1 cellular context compared by ENCODE assay signal in the genomic region with DNA sequence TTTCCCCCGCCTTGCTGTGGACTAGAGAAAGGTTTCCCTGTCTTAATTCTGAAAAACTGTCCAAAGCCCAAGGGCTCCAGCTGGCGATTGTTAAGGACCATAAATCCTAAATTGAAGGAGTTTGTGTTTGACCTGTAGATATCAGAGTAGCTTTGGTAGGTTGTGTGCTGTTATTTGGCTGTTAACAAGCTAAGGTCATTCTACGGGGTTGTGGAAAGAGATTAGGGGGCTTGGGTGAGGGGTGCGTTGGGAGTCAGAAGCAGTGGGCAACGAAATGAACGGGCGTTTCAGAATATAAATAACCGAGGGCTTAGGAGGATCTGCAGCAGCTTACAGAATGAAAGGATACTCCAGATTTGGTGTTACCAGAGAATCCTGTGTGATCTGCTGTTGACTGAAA.
A peak's percentile ranks its signal among the peaks of the same experiment; 100 is the strongest.
TF ChIP-seq lines count a peak whose summit lies in the region.

No MANE protein-coding gene starts in this region.

TF ChIP-seq in K562, 482 proteins besides CTCF, POLR2A, EP300 and RAD21 (continued from another document and continues in another):
- TF ChIP-seq BRF2 (IDR thresholded peaks at IDR 0.05; ENCODE audit: borderline replicate concordance, insufficient read depth, insufficient read length) (no peak), SRSF9 (IDR thresholded peaks at IDR 0.05; ENCODE audit: borderline replicate concordance, low read depth, low read length) (no peak), PML (IDR thresholded peaks at IDR 0.05; ENCODE audit: low read length) (no peak), RBBP5 (IDR thresholded peaks at IDR 0.05; ENCODE audit: borderline replicate concordance, insufficient read depth, low read length, poor library complexity, severe bottlenecking) (no peak), RERE (CRISPR knock-in tag; IDR thresholded peaks at IDR 0.05; ENCODE audit: borderline replicate concordance) (no peak), TRIM24 (IDR thresholded peaks at IDR 0.05) (no peak), KLF16 (IDR thresholded peaks at IDR 0.05) (no peak), STAT5B (CRISPR knock-in tag; IDR thresholded peaks at IDR 0.05) (no peak), MLX (CRISPR knock-in tag; conservative IDR thresholded peaks at IDR 0.05) (no peak), ZBTB8A (IDR thresholded peaks at IDR 0.05; ENCODE audit: partially characterized antibody) (no peak), ZNF639 (CRISPR knock-in tag; conservative IDR thresholded peaks at IDR 0.05 in 1 of 2, IDR thresholded peaks at IDR 0.05 in 1 of 2) (peak in 1 of 2 experiments; percentile 18; a peak in 1 of 4 replicates), FOXK2 (conservative IDR thresholded peaks at IDR 0.05 in 1 of 2, IDR thresholded peaks at IDR 0.05 in 1 of 2; ENCODE audit: low read depth in 2 of 2) (0 out of 4 replicates have a peak, but pooled peaks of 1 of the 2 experiments have one; percentile 16), ZBTB7A (IDR thresholded peaks at IDR 0.05; ENCODE audit: borderline replicate concordance, control insufficient read depth, low read depth, low read length) (no peak), IFI16 (CRISPR knock-in tag; IDR thresholded peaks at IDR 0.05) (no peak), CCAR2 (IDR thresholded peaks at IDR 0.05; ENCODE audit: low read depth, low read length) (no peak), SRSF1 (IDR thresholded peaks at IDR 0.05; ENCODE audit: low read depth, low read length) (no peak), MAX (CRISPR knock-in tag; IDR thresholded peaks at IDR 0.05) (no peak), ZNF785 (CRISPR knock-in tag; IDR thresholded peaks at IDR 0.05) (no peak), MBD2 (IDR thresholded peaks at IDR 0.05; ENCODE audit: borderline replicate concordance, low read depth) (no peak), TEAD1 (CRISPR knock-in tag; IDR thresholded peaks at IDR 0.05) (no peak), NR2C1 (IDR thresholded peaks at IDR 0.05) (no peak), NR2C1 (tag; IDR thresholded peaks at IDR 0.05) (no peak), ZC3H4 (CRISPR knock-in tag; IDR thresholded peaks at IDR 0.05; ENCODE audit: borderline replicate concordance) (no peak), TEAD2 (tag; IDR thresholded peaks at IDR 0.05) (no peak), MTA2 (IDR thresholded peaks at IDR 0.05; ENCODE audit: low read depth) (no peak)
- TF ChIP-seq, protein P1, sequence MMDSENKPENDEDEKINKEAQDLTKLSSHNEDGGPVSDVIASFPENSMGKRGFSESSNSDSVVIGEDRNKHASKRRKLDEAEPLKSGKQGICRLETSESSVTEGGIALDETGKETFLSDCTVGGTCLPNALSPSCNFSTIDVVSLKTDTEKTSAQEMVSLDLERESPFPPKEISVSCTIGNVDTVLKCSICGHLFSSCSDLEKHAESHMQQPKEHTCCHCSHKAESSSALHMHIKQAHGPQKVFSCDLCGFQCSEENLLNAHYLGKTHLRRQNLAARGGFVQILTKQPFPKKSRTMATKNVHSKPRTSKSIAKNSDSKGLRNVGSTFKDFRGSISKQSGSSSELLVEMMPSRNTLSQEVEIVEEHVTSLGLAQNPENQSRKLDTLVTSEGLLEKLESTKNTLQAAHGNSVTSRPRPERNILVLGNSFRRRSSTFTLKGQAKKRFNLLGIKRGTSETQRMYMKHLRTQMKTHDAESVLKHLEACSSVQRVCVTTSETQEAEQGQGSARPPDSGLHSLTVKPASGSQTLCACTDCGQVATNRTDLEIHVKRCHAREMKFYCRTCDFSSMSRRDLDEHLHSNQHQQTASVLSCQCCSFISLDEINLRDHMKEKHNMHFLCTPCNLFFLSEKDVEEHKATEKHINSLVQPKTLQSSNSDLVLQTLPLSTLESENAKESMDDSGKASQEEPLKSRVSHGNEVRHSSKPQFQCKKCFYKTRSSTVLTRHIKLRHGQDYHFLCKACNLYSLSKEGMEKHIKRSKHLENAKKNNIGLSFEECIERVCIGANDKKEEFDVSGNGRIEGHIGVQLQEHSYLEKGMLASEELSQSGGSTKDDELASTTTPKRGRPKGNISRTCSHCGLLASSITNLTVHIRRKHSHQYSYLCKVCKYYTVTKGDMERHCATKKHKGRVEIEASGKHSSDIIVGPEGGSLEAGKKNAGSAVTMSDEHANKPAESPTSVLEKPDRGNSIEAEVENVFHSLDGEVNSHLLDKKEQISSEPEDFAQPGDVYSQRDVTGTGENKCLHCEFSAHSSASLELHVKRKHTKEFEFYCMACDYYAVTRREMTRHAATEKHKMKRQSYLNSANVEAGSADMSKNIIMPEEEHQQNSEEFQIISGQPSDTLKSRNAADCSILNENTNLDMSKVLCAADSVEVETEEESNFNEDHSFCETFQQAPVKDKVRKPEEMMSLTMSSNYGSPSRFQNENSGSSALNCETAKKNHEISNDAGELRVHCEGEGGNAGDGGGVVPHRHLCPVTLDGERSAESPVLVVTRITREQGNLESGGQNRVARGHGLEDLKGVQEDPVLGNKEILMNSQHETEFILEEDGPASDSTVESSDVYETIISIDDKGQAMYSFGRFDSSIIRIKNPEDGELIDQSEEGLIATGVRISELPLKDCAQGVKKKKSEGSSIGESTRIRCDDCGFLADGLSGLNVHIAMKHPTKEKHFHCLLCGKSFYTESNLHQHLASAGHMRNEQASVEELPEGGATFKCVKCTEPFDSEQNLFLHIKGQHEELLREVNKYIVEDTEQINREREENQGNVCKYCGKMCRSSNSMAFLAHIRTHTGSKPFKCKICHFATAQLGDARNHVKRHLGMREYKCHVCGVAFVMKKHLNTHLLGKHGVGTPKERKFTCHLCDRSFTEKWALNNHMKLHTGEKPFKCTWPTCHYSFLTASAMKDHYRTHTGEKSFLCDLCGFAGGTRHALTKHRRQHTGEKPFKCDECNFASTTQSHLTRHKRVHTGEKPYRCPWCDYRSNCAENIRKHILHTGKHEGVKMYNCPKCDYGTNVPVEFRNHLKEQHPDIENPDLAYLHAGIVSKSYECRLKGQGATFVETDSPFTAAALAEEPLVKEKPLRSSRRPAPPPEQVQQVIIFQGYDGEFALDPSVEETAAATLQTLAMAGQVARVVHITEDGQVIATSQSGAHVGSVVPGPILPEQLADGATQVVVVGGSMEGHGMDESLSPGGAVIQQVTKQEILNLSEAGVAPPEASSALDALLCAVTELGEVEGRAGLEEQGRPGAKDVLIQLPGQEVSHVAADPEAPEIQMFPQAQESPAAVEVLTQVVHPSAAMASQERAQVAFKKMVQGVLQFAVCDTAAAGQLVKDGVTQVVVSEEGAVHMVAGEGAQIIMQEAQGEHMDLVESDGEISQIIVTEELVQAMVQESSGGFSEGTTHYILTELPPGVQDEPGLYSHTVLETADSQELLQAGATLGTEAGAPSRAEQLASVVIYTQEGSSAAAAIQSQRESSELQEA (IDR thresholded peaks at IDR 0.05; ENCODE audit: low read depth): no peak
- TF ChIP-seq, protein P2, sequence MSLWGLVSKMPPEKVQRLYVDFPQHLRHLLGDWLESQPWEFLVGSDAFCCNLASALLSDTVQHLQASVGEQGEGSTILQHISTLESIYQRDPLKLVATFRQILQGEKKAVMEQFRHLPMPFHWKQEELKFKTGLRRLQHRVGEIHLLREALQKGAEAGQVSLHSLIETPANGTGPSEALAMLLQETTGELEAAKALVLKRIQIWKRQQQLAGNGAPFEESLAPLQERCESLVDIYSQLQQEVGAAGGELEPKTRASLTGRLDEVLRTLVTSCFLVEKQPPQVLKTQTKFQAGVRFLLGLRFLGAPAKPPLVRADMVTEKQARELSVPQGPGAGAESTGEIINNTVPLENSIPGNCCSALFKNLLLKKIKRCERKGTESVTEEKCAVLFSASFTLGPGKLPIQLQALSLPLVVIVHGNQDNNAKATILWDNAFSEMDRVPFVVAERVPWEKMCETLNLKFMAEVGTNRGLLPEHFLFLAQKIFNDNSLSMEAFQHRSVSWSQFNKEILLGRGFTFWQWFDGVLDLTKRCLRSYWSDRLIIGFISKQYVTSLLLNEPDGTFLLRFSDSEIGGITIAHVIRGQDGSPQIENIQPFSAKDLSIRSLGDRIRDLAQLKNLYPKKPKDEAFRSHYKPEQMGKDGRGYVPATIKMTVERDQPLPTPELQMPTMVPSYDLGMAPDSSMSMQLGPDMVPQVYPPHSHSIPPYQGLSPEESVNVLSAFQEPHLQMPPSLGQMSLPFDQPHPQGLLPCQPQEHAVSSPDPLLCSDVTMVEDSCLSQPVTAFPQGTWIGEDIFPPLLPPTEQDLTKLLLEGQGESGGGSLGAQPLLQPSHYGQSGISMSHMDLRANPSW (CRISPR knock-in tag; IDR thresholded peaks at IDR 0.05): no peak
- TF ChIP-seq, protein P3, sequence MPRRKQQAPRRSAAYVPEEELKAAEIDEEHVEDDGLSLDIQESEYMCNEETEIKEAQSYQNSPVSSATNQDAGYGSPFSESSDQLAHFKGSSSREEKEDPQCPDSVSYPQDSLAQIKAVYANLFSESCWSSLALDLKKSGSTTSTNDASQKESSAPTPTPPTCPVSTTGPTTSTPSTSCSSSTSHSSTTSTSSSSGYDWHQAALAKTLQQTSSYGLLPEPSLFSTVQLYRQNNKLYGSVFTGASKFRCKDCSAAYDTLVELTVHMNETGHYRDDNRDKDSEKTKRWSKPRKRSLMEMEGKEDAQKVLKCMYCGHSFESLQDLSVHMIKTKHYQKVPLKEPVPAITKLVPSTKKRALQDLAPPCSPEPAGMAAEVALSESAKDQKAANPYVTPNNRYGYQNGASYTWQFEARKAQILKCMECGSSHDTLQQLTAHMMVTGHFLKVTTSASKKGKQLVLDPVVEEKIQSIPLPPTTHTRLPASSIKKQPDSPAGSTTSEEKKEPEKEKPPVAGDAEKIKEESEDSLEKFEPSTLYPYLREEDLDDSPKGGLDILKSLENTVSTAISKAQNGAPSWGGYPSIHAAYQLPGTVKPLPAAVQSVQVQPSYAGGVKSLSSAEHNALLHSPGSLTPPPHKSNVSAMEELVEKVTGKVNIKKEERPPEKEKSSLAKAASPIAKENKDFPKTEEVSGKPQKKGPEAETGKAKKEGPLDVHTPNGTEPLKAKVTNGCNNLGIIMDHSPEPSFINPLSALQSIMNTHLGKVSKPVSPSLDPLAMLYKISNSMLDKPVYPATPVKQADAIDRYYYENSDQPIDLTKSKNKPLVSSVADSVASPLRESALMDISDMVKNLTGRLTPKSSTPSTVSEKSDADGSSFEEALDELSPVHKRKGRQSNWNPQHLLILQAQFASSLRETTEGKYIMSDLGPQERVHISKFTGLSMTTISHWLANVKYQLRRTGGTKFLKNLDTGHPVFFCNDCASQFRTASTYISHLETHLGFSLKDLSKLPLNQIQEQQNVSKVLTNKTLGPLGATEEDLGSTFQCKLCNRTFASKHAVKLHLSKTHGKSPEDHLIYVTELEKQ (CRISPR knock-in tag; IDR thresholded peaks at IDR 0.05): no peak
- TF ChIP-seq, protein P4, sequence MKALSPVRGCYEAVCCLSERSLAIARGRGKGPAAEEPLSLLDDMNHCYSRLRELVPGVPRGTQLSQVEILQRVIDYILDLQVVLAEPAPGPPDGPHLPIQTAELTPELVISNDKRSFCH (CRISPR knock-in tag; IDR thresholded peaks at IDR 0.05): no peak
- TF ChIP-seq, protein P4 (tag; IDR thresholded peaks at IDR 0.05): no peak
